Comparison of ENCODE assay signal across 17 cellular contexts in genomic region chr1:58997637-58998036, GRCh38.
DNase-seq lines count a peak whose midpoint lies in the region; ATAC-seq, FAIRE-seq and TF ChIP-seq lines count a peak whose summit lies in the region.
"Had no signal": no experiment of that assay in that cellular context is flagged by ENCODE, and none has a peak within 500 bp of the region (broad histone marks: within the 10 kb centered on the region; RNA-seq: fewer than 3 reads in every experiment).

No MANE protein-coding gene starts in this region.

- peak; percentile 9 for FAIRE-seq in GM18507 (lab: Jason Lieb, UNC)
- FAIRE-seq: HepG2 had no signal

- peak overlapping the region; percentile 79 for H2AFZ ChIP-seq in neuronal stem cell (ENCODE audit: low read length)

- H3K9me3 ChIP-seq in endodermal cell (ENCODE audit: control insufficient read depth, low read length) (no peaks in the 10 kb centered on the region), neuronal stem cell (replicated peaks in 1 of 2; ENCODE audit: control insufficient read depth in 2 of 2, insufficient read depth in 1 of 2, low read depth in 1 of 2, low read length in 2 of 2) (no peaks in the 10 kb centered on the region)

- H2BK120ac ChIP-seq in neuronal stem cell (ENCODE audit: low read depth, low read length): no peak overlapping the region

- ATAC-seq in GM19463 (IDR thresholded peaks at IDR 0.05; ENCODE audit: unreplicated experiment) (no peak), HG03442 (IDR thresholded peaks at IDR 0.05; ENCODE audit: unreplicated experiment) (no peak)
- ATAC-seq: CD8-positive, alpha-beta T cell; HepG2 had no signal

- no peak overlapping the region for H3K14ac ChIP-seq in neuronal stem cell (ENCODE audit: low read length)

- H2BK5ac ChIP-seq in neuronal stem cell (ENCODE audit: low read length): no peak overlapping the region

- WGBS in endodermal cell (ENCODE audit: insufficient coverage in 1 of 2, insufficient read length in 1 of 2), 2 experiments: 93 to 100% methylated on average over 1 of the region's 1 CpG
- no CpG with 5 or more reads among the region's 1 CpG for WGBS in neuronal stem cell (ENCODE audit: extremely low coverage in 2 of 2, insufficient read length in 2 of 2, insufficient replicate concordance in 1 of 2), 2 donors

- H4K8ac ChIP-seq in neuronal stem cell (ENCODE audit: low read depth, low read length): no peak overlapping the region

- peaks cover 18% of the 10 kb centered on the region for H3K27me3 Mint-ChIP-seq in endodermal cell (ENCODE audit: insufficient read depth)

- no peak overlapping the region for H4K91ac ChIP-seq in neuronal stem cell (ENCODE audit: low read depth, low read length, poor library complexity)

- no peaks in the 10 kb centered on the region for H3K4me1 ChIP-seq in endodermal cell (ENCODE audit: control insufficient read depth, insufficient read depth, low read length)
- H3K4me1 ChIP-seq in neuronal stem cell (ENCODE audit: control insufficient read depth in 2 of 2, insufficient read depth in 1 of 2, low read depth in 1 of 2, low read length in 2 of 2): peaks cover 6 to 10% of the 10 kb centered on the region in 2 donors

- H3K4me1 Mint-ChIP-seq in endodermal cell: peaks cover 1% of the 10 kb centered on the region

- DNase-seq in AG08395 (ENCODE audit: low spot score) (peak; percentile 15), GM18507 (ENCODE audit: extremely low spot score, insufficient read length, low read depth) (no peak), endodermal cell (peak; percentile 22), neuronal stem cell (ENCODE audit: low spot score) (no peak), COLO668 (lab: John Stamatoyannopoulos, UW; ENCODE audit: unreplicated experiment) (no peak)
- DNase-seq: CD8-positive, alpha-beta T cell; DND-41; GF-D8; HFFc6; MM.1S; NCI-H2029; NCI-H2171 treated with DMSO at 0.1 percent for 48 hours; NCI-H82 had no signal

- no peak overlapping the region for H3K23ac ChIP-seq in neuronal stem cell (ENCODE audit: low read depth, low read length, poor library complexity)

- TF ChIP-seq CTCF in endodermal cell (conservative IDR thresholded peaks at IDR 0.05): no peak

- H2BK12ac ChIP-seq in neuronal stem cell (ENCODE audit: low read length): no peak overlapping the region

- no peak overlapping the region for H3K4me3 Mint-ChIP-seq in endodermal cell
- H3K4me3 Mint-ChIP-seq: CD8-positive, alpha-beta T cell; HFFc6 had no signal

- H3K9ac ChIP-seq in endodermal cell (ENCODE audit: extremely low read depth, low read length, poor library complexity, severe bottlenecking) (no peak overlapping the region), neuronal stem cell (ENCODE audit: low read depth, low read length, poor library complexity) (no peak overlapping the region)
- H3K9ac ChIP-seq: KMS-11 had no signal

- no peak overlapping the region for H2AK5ac ChIP-seq in neuronal stem cell (ENCODE audit: low read depth, low read length)

- H3K27ac ChIP-seq in endodermal cell (ENCODE audit: low read depth, low read length) (no peak overlapping the region), neuronal stem cell (replicated peaks; ENCODE audit: low read length) (no peak overlapping the region)
- H3K27ac ChIP-seq: KMS-11 had no signal

- no peaks in the 10 kb centered on the region for H3K9me3 Mint-ChIP-seq in endodermal cell
- H3K9me3 Mint-ChIP-seq: CD8-positive, alpha-beta T cell; HFFc6 had no signal

- no peak overlapping the region for H3K4me3 ChIP-seq in endodermal cell (ENCODE audit: low read length)
- H3K4me3 ChIP-seq in neuronal stem cell (ENCODE audit: low read length in 2 of 2): no peak overlapping the region

- H3K27ac Mint-ChIP-seq in endodermal cell: no peak overlapping the region
- H3K27ac Mint-ChIP-seq: CD8-positive, alpha-beta T cell; HFFc6 had no signal

- H3K27me3 ChIP-seq in endodermal cell (ENCODE audit: control insufficient read depth, insufficient read depth, low read length, poor library complexity, severe bottlenecking) (peaks cover 24% of the 10 kb centered on the region), neuronal stem cell (ENCODE audit: control insufficient read depth in 3 of 3, insufficient read depth in 3 of 3, low read depth in 1 of 3, low read length in 3 of 3) (no peaks in the 10 kb centered on the region)

- no peak overlapping the region for H3K18ac ChIP-seq in neuronal stem cell (ENCODE audit: low read length)

- H3K36me3 ChIP-seq in endodermal cell (ENCODE audit: control insufficient read depth, insufficient read depth, low read length) (no peaks in the 10 kb centered on the region), neuronal stem cell (replicated peaks in 1 of 2; ENCODE audit: control insufficient read depth in 2 of 2, insufficient read depth in 2 of 2, low read length in 2 of 2) (no peaks in the 10 kb centered on the region)

- H3K36me3 Mint-ChIP-seq in endodermal cell (ENCODE audit: low read depth): no peaks in the 10 kb centered on the region
- H3K36me3 Mint-ChIP-seq: CD8-positive, alpha-beta T cell had no signal

- H3K4ac ChIP-seq in neuronal stem cell (ENCODE audit: low read length): no peak overlapping the region

- no peak overlapping the region for H2BK15ac ChIP-seq in neuronal stem cell (ENCODE audit: low read length)

- no peak overlapping the region for H3K4me2 ChIP-seq in neuronal stem cell (ENCODE audit: insufficient read depth, low read length, poor library complexity, severe bottlenecking)
- H3K4me2 ChIP-seq: KMS-11 had no signal

- H3K79me1 ChIP-seq in neuronal stem cell (ENCODE audit: low read depth, low read length): no peaks in the 10 kb centered on the region

Comparison
In these comparisons a context has a peak if more than half of its experiments do, and no peak if none do; other contexts are left out.
1. DNase-seq: peak in AG08395 (single experiment) and endodermal cell (single experiment); none in GM18507 (single experiment), neuronal stem cell (single experiment) and COLO668 (single experiment).